Comparison of ENCODE assay signal across 1 cellular context in the genomic region with DNA sequence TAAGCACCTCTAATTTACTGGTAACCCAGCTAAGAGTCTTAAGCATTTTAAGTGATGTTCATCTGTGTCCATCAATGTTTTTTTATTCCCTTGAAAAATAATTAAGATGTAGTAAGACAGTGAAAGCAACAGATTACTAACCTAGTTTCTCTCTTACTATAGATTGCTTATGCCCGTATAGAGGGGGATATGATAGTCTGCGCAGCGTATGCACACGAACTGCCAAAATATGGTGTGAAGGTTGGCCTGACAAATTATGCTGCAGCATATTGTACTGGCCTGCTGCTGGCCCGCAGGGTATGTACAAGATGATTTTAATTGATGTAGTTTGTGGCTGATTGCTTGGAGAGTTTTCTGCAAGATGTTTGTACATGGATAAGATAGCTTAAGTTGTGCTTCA.
TF ChIP-seq lines count a peak whose summit lies in the region.

No MANE protein-coding gene starts in this region.

TF ChIP-seq in H1, 55 proteins besides CTCF, POLR2A, EP300 and RAD21:
- TF ChIP-seq CEBPB (IDR thresholded peaks at IDR 0.05; ENCODE audit: low read depth, low read length) (no peak), JUN (IDR thresholded peaks at IDR 0.05; ENCODE audit: low read depth, low read length) (no peak), CBX8 (IDR thresholded peaks at IDR 0.05; ENCODE audit: borderline replicate concordance, low read depth, low read length) (no peak), NANOG (IDR thresholded peaks at IDR 0.05; ENCODE audit: insufficient read depth, low read depth, low read length, poor library complexity, severe bottlenecking) (no peak), POLR2AphosphoS5 (IDR thresholded peaks at IDR 0.05; ENCODE audit: low read depth, low read length) (no peak; the same call in 1 of the 2 replicates), CHD1 (IDR thresholded peaks at IDR 0.05; ENCODE audit: low read depth, low read length) (no peak), BCL11A (IDR thresholded peaks at IDR 0.05; ENCODE audit: low read depth in 2 of 2, low read length in 2 of 2) (no peak), TEAD4 (IDR thresholded peaks at IDR 0.05; ENCODE audit: low read depth, low read length) (no peak), BACH1 (IDR thresholded peaks at IDR 0.05; ENCODE audit: low read length) (no peak), CTBP2 (IDR thresholded peaks at IDR 0.05; ENCODE audit: borderline replicate concordance, insufficient read depth, insufficient read length, low read length) (no peak), SRF (IDR thresholded peaks at IDR 0.05; ENCODE audit: low read depth, low read length) (no peak), SP1 (IDR thresholded peaks at IDR 0.05; ENCODE audit: low read depth, low read length) (no peak), HDAC2 (IDR thresholded peaks at IDR 0.05; ENCODE audit: borderline replicate concordance in 1 of 2, low read depth in 2 of 2, low read length in 2 of 2) (no peak), SAP30 (IDR thresholded peaks at IDR 0.05; ENCODE audit: insufficient read depth, insufficient replicate concordance, low read length) (no peak), HDAC6 (IDR thresholded peaks at IDR 0.05; ENCODE audit: low read depth, low read length) (no peak)
- TF ChIP-seq, protein P1, sequence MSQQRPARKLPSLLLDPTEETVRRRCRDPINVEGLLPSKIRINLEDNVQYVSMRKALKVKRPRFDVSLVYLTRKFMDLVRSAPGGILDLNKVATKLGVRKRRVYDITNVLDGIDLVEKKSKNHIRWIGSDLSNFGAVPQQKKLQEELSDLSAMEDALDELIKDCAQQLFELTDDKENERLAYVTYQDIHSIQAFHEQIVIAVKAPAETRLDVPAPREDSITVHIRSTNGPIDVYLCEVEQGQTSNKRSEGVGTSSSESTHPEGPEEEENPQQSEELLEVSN (IDR thresholded peaks at IDR 0.05): no peak
